In the genomic region with DNA sequence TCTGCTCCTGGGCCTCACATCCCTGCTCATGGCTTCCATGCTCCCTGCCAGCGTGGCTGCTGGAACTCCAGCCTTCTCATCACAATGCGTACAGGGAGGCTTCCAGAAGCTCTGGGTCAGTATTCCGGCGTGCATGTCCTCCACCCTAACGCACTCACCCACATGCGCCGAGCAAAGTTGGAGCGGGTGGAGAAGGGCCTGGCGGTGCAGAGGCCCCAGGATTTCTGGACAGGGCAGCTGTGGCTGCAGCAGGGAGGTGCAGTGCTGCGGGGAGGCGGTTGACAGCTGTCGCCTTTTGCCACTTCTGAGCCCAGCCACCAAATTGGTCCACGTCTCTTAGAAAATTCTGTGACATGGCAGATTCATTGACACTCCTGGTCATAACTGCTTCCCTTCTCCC, we compare ENCODE assay signal across 15 cellular contexts. TPM values are rescaled to one million over a fixed set of nuclear protein-coding genes. Genes with fewer than 3 reads are reported as not detected.
DNase-seq lines count a peak whose midpoint lies in the region; ATAC-seq and TF ChIP-seq lines count a peak whose summit lies in the region.
"Had no signal": no experiment of that assay in that cellular context is flagged by ENCODE, and none has a peak within 500 bp of the region (broad histone marks: within the 10 kb centered on the region; RNA-seq: fewer than 3 reads in every experiment).

No MANE protein-coding gene starts in this region.

- ATAC-seq in mucosa of descending colon (no peak), aorta (ENCODE audit: low FRiP score) (no peak), HG03135 (IDR thresholded peaks at IDR 0.05; ENCODE audit: unreplicated experiment) (no peak), HG02884 (IDR thresholded peaks at IDR 0.05; ENCODE audit: unreplicated experiment) (no peak)
- ATAC-seq: GM23338, HepG2 had no signal

- H3K4me2 ChIP-seq in osteoblast (ENCODE audit: insufficient read depth, low read length): no peak overlapping the region
- H3K4me2 ChIP-seq: GM23338 had no signal

- H3K79me2 ChIP-seq in osteoblast (ENCODE audit: insufficient read depth, low read length): no peaks in the 10 kb centered on the region

- no peaks in the 10 kb centered on the region for H4K20me1 ChIP-seq in osteoblast (ENCODE audit: insufficient read depth, low read length)

- DNase-seq in iPS-NIHi11 (ENCODE audit: low spot score): peak; percentile 26
- DNase-seq in mucosa of descending colon: peak in 2 of 3 donors; percentile 17 to 29
- peak; percentile 47 for DNase-seq in osteoblast (ENCODE audit: insufficient read length, low spot score, missing footprints)
- DNase-seq in aorta: peak; percentile 19 to 23
- DNase-seq in SK-N-DZ (ENCODE audit: low spot score): no peak
- DNase-seq: ACHN; Caco-2; CD4-positive, alpha-beta T cell; HCEC 1CT had no signal

- H3K36me3 ChIP-seq in mucosa of descending colon (ENCODE audit: low read depth): no peaks in the 10 kb centered on the region
- H3K36me3 ChIP-seq in osteoblast (ENCODE audit: insufficient read depth, low read length): no peaks in the 10 kb centered on the region
- no peaks in the 10 kb centered on the region for H3K36me3 ChIP-seq in aorta (ENCODE audit: control insufficient read depth in 1 of 2, insufficient read depth in 2 of 2, low read length in 1 of 2)

- no peak overlapping the region for H3K27ac ChIP-seq in osteoblast (ENCODE audit: low read depth, low read length)
- H3K27ac ChIP-seq in aorta (ENCODE audit: low read depth in 1 of 2, low read length in 2 of 2): no peak overlapping the region
- H3K27ac ChIP-seq: C4-2B had no signal

- WGBS in aorta, 2 donors: 97% methylated on average over 13 of the region's 13 CpGs

- no peak overlapping the region for H2AFZ ChIP-seq in osteoblast (ENCODE audit: low read length)
- H2AFZ ChIP-seq: GM23338 had no signal

- H3K4me1 ChIP-seq in mucosa of descending colon (ENCODE audit: low read depth) (peaks cover 15% of the 10 kb centered on the region), osteoblast (ENCODE audit: insufficient read depth, low read length) (peaks cover 12% of the 10 kb centered on the region), aorta (ENCODE audit: control insufficient read depth in 1 of 2, insufficient read depth in 2 of 2, low read length in 2 of 2) (no peaks in the 10 kb centered on the region)

- H3K9me3 ChIP-seq in mucosa of descending colon (no peaks in the 10 kb centered on the region), osteoblast (ENCODE audit: low read depth, low read length) (no peaks in the 10 kb centered on the region), aorta (ENCODE audit: control insufficient read depth, low read length) (no peaks in the 10 kb centered on the region)
- H3K9me3 ChIP-seq: Caco-2 had no signal

- intact Hi-C loops in mucosa of descending colon (cut with DNase I, micrococcal nuclease) (no loop called here), aorta (cut with DNase I) (no loop called here)

- no peak for TF ChIP-seq CTCF in mucosa of descending colon (IDR thresholded peaks at IDR 0.05)
- TF ChIP-seq CTCF in osteoblast (IDR thresholded peaks at IDR 0.05; ENCODE audit: extremely low read depth, low read depth, low read length): no peak

- H3K4me3 ChIP-seq in mucosa of descending colon (no peak overlapping the region), osteoblast (ENCODE audit: insufficient read depth, low read length) (no peak overlapping the region), aorta (ENCODE audit: low read length in 2 of 2) (no peak overlapping the region)
- H3K4me3 ChIP-seq: GM23338 had no signal

- peaks cover 21% of the 10 kb centered on the region for H3K27me3 ChIP-seq in osteoblast (ENCODE audit: insufficient read depth, low read length)
- no peaks in the 10 kb centered on the region for H3K27me3 ChIP-seq in aorta (ENCODE audit: control insufficient read depth in 1 of 2, insufficient read depth in 2 of 2, low read length in 1 of 2)

RNA-seq across cellular contexts. Expression of gene FAM20C, which starts 33.6 kb away (rescaled TPM):
- 10 to 100 TPM; 20.7 to 47.7 (median 26.5) TPM for total RNA-seq in mucosa of descending colon
- total RNA-seq in osteoblast: 38.6 and 46.0 TPM in 2 replicates
- 100 to 1,000 TPM in 1 of 2 donors, 10 to 100 TPM in 1; 88.3 to 104 TPM for total RNA-seq in aorta
- 10 to 100 TPM; 11.3 to 26.6 TPM for polyA plus RNA-seq in aorta
- 12.9 and 14.3 TPM in 2 replicates for polyA plus RNA-seq in SK-N-DZ (2014; cell fraction: cytosol; rRNA removed)
- 17.7 and 19.5 TPM in 2 replicates for polyA plus RNA-seq in SK-N-DZ (2014; cell fraction: nucleus; rRNA removed)
- polyA plus RNA-seq: IgD-negative memory B cell had no signal
